8 cellular contexts compared by ENCODE assay signal in the genomic region with DNA sequence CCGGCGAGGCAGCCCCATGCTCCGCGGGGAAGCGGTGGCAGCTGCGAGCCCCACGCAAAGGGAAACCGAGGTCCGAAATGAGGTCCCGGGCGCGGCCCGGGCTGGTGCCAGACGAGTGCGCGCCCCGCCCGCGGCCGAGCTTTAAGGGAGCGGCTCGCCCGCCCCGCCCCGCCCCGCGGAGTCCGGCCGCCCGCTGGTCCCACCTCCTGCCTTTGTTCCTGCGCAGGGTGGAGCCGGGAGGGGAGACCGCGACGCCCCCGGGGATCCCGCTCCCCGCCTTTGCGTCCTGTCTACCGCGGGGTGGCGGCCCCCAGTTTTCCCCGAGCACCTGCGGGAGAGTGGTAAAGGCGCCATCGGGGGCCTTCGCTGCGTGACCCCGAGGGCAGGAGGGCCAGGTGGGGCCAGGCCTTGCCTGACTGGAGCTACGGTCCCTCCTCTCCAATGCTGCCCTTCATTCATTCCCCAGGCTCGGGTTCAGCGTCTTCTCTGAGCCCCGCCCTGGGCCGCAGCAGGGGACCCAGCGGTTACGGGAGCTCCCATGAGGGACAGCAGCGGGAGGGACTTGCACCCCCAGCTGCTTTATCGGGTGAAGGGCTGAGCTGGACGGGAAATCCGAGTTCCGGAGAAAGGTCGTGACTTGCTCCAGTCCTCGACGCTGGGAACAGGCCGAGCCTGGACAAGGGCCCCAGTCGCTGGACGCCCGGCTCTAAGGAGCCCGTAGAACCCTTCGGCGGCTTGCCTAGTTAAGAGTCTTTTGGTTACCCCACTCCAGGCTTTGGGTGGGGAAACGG. TPM values are rescaled to one million over a fixed set of nuclear protein-coding genes. Genes with fewer than 3 reads are reported as not detected.
A peak's percentile ranks its signal among the peaks of the same experiment; 100 is the strongest.
DNase-seq lines count a peak whose midpoint lies in the region; ATAC-seq and TF ChIP-seq lines count a peak whose summit lies in the region.

Gene HES2 (minus strand): TSS at position 117 of the 791 bp plus-strand sequence. CDS start 99 bp downstream, at position 18.

- peaks cover 70 to 100% of the 10 kb centered on the region in 2 donors for H3K27me3 ChIP-seq in left lung

- peak within 1 kb of the TSS; percentile 23 for H3K4me3 Mint-ChIP-seq in activated naive CD8-positive, alpha-beta T cell
- no peak within 1 kb of the TSS for H3K4me3 Mint-ChIP-seq in activated naive CD8-positive, alpha-beta T cell treated with anti-CD3 and anti-CD28 coated beads, Interleukin-2, amount 50 U/mL, for 24 hours
- peak within 1 kb of the TSS; percentile 81 for H3K4me3 Mint-ChIP-seq in type B pancreatic cell

- intact Hi-C loops in left lung (cut with DNase I): loop anchor here in 1 of 2 donors (10.0 kb wide), 1 partner anchor 165 kb away; no protein-coding TSS in a partner anchor

- peaks cover 10% of the 10 kb centered on the region for H3K4me1 Mint-ChIP-seq in activated naive CD8-positive, alpha-beta T cell (ENCODE audit: low read depth)
- H3K4me1 Mint-ChIP-seq in activated naive CD8-positive, alpha-beta T cell treated with anti-CD3 and anti-CD28 coated beads, Interleukin-2, amount 50 U/mL, for 24 hours: peaks cover 8% of the 10 kb centered on the region
- H3K4me1 Mint-ChIP-seq in type B pancreatic cell (ENCODE audit: unreplicated experiment): peaks cover under 1% of the 10 kb centered on the region

- H3K4me1 ChIP-seq in left lung: peaks cover 20 to 42% of the 10 kb centered on the region in 2 donors

- in situ Hi-C loops in T47D (cut with HindIII; ENCODE audit: low pct_unique_long_range_greater_than_20kb, low sequenced_read_pairs): no loop called here

- DNase-seq in activated naive CD8-positive, alpha-beta T cell treated with anti-CD3 and anti-CD28 coated beads, Interleukin-2, amount 50 U/mL, for 24 hours: no peak
- DNase-seq in T47D (ENCODE audit: low read depth in 1 of 2, low spot score in 1 of 2) (peak; percentile 65 to 85), left lung (peak; percentile 47 to 78), type B pancreatic cell (ENCODE audit: extremely low spot score, unreplicated experiment) (no peak), T1000 (lab: John Stamatoyannopoulos, UW) (no peak), amniotic stem cell (lab: John Stamatoyannopoulos, UW) (no peak)

- H3K9me3 ChIP-seq in left lung: no peaks in the 10 kb centered on the region

- no peak within 1 kb of the TSS for H3K27ac ChIP-seq in left lung

- H3K27me3 Mint-ChIP-seq in activated naive CD8-positive, alpha-beta T cell: peaks cover 33% of the 10 kb centered on the region
- H3K27me3 Mint-ChIP-seq in activated naive CD8-positive, alpha-beta T cell treated with anti-CD3 and anti-CD28 coated beads, Interleukin-2, amount 50 U/mL, for 24 hours: peaks cover 76% of the 10 kb centered on the region
- peaks cover 84% of the 10 kb centered on the region for H3K27me3 Mint-ChIP-seq in type B pancreatic cell

- H3K36me3 Mint-ChIP-seq in activated naive CD8-positive, alpha-beta T cell: no peaks in the 10 kb centered on the region
- no peaks in the 10 kb centered on the region for H3K36me3 Mint-ChIP-seq in activated naive CD8-positive, alpha-beta T cell treated with anti-CD3 and anti-CD28 coated beads, Interleukin-2, amount 50 U/mL, for 24 hours (ENCODE audit: low read depth)
- H3K36me3 Mint-ChIP-seq in type B pancreatic cell: no peaks in the 10 kb centered on the region

- no peak for ATAC-seq in activated naive CD8-positive, alpha-beta T cell treated with anti-CD3 and anti-CD28 coated beads, Interleukin-2, amount 50 U/mL, for 24 hours
- peak; percentile 79 for ATAC-seq in left lung
- ATAC-seq in GM21390 (IDR thresholded peaks at IDR 0.05; ENCODE audit: unreplicated experiment): no peak

- no peak within 1 kb of the TSS for H3K27ac Mint-ChIP-seq in activated naive CD8-positive, alpha-beta T cell
- H3K27ac Mint-ChIP-seq in activated naive CD8-positive, alpha-beta T cell treated with anti-CD3 and anti-CD28 coated beads, Interleukin-2, amount 50 U/mL, for 24 hours: no peak within 1 kb of the TSS
- no peak within 1 kb of the TSS for H3K27ac Mint-ChIP-seq in type B pancreatic cell

- TF ChIP-seq CTCF in left lung (IDR thresholded peaks at IDR 0.05) (no peak), type B pancreatic cell (conservative IDR thresholded peaks at IDR 0.05) (no peak)

- H3K4me3 ChIP-seq in left lung: peak within 1 kb of the TSS; percentile 28 to 37

- no peaks in the 10 kb centered on the region for H3K36me3 ChIP-seq in left lung

- no peaks in the 10 kb centered on the region for H3K9me3 Mint-ChIP-seq in activated naive CD8-positive, alpha-beta T cell (ENCODE audit: low read depth)
- no peaks in the 10 kb centered on the region for H3K9me3 Mint-ChIP-seq in activated naive CD8-positive, alpha-beta T cell treated with anti-CD3 and anti-CD28 coated beads, Interleukin-2, amount 50 U/mL, for 24 hours
- H3K9me3 Mint-ChIP-seq in type B pancreatic cell: no peaks in the 10 kb centered on the region

RNA-seq across cellular contexts. Expression of gene HES2, which starts in this region (rescaled TPM):
- total RNA-seq in left lung: 1 to 10 TPM; 1.6 to 6.6 TPM
- total RNA-seq in type B pancreatic cell (ENCODE audit: low replicate concordance): 5.9 and 22.1 TPM in 2 replicates

Comparison
In these comparisons a context has a peak if more than half of its experiments do, and no peak if none do; other contexts are left out.
1. DNase-seq: peak in T47D (2 of 2) and left lung (2 of 2); none in activated naive CD8-positive, alpha-beta T cell treated with anti-CD3 and anti-CD28 coated beads, Interleukin-2, amount 50 U/mL, for 24 hours (single experiment), type B pancreatic cell (single experiment), T1000 (single experiment) and amniotic stem cell (single experiment).